In the genomic region with DNA sequence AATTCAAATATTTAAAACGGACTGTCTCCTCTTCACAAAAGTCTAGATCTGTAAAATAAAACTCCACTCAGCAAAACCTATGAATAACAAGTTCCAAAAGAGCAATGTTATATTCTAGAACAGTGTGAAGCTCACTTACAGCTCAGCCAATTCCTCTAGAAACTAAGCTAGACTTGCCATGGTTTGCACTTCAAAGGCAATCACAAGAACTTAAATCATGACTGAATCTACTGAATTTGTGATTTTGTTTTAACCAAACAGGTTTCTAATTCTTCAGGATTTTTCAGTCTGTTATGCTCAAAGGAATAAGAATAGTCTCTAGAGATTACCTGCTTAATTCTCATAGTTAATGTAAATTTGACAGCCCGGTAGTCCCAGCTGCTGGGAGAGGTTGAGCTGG, we compare ENCODE assay signal across 12 cellular contexts.
DNase-seq lines count a peak whose midpoint lies in the region; ATAC-seq and TF ChIP-seq lines count a peak whose summit lies in the region.
"Had no signal": no experiment of that assay in that cellular context is flagged by ENCODE, and none has a peak within 500 bp of the region (broad histone marks: within the 10 kb centered on the region; RNA-seq: fewer than 3 reads in every experiment).

No MANE protein-coding gene starts in this region.

- no peaks in the 10 kb centered on the region for H3K9me3 ChIP-seq in SU-DHL-6 (ENCODE audit: insufficient read depth, low read length)
- H3K9me3 ChIP-seq: body of pancreas had no signal

- no peak for TF ChIP-seq CTCF in SU-DHL-6 (IDR thresholded peaks at IDR 0.05; ENCODE audit: insufficient read depth, low read length, poor library complexity, severe bottlenecking)

- H3K4me1 Mint-ChIP-seq in stimulated activated naive CD8-positive, alpha-beta T cell treated with anti-CD3 and anti-CD28 coated beads, Interleukin-15, amount 100 ng/mL, for 72 hours, result peaks cover 25% of the 10 kb centered on the region

- H3K9ac ChIP-seq in SU-DHL-6 (ENCODE audit: low read length), result no peak overlapping the region

- no peak for ATAC-seq in stimulated activated naive CD8-positive, alpha-beta T cell treated with anti-CD3 and anti-CD28 coated beads, Interleukin-15, amount 100 ng/mL, for 72 hours
- no peak for ATAC-seq in stimulated activated naive CD8-positive, alpha-beta T cell treated with anti-CD3 and anti-CD28 coated beads, Interleukin-15, Interleukin-2, amounts not matched to agents 100 U/mL and 50 U/mL, for 24 hours
- ATAC-seq: body of pancreas had no signal

- H3K4me3 Mint-ChIP-seq in stimulated activated naive CD8-positive, alpha-beta T cell treated with anti-CD3 and anti-CD28 coated beads, Interleukin-15, amount 100 ng/mL, for 72 hours, result peak overlapping the region; percentile 51 to 91

- H3K79me2 ChIP-seq in SU-DHL-6 (ENCODE audit: insufficient read depth, low read length), result no peaks in the 10 kb centered on the region

- no peaks in the 10 kb centered on the region for H3K9me2 ChIP-seq in SU-DHL-6 (replicated peaks; ENCODE audit: insufficient read depth, low read length)

- H3K4me2 ChIP-seq in SU-DHL-6 (ENCODE audit: low read depth, low read length, poor library complexity, severe bottlenecking), result peak overlapping the region; percentile 76

- no peaks in the 10 kb centered on the region for H3K9me3 Mint-ChIP-seq in stimulated activated naive CD8-positive, alpha-beta T cell treated with anti-CD3 and anti-CD28 coated beads, Interleukin-15, amount 100 ng/mL, for 72 hours
- H3K9me3 Mint-ChIP-seq: neural crest cell had no signal

- no peaks in the 10 kb centered on the region for H4K20me1 ChIP-seq in SU-DHL-6 (ENCODE audit: low read depth, low read length)

- H2AFZ ChIP-seq in SU-DHL-6 (ENCODE audit: low read depth, low read length, severe bottlenecking), result peak overlapping the region; percentile 87

- no peaks in the 10 kb centered on the region for H3K36me3 ChIP-seq in SU-DHL-6 (ENCODE audit: low read length)

- H3K27me3 ChIP-seq in SU-DHL-6 (ENCODE audit: low read length), result no peaks in the 10 kb centered on the region
- H3K27me3 ChIP-seq: body of pancreas had no signal

- peaks cover 8% of the 10 kb centered on the region; the same call in 1 of the 2 replicates for H3F3A ChIP-seq in SU-DHL-6 (ENCODE audit: insufficient read depth)

- H3K4me3 ChIP-seq in SU-DHL-6 (ENCODE audit: insufficient read depth, low read length, poor library complexity, severe bottlenecking), result no peak overlapping the region
- H3K4me3 ChIP-seq: body of pancreas had no signal

- H3K27me3 Mint-ChIP-seq in stimulated activated naive CD8-positive, alpha-beta T cell treated with anti-CD3 and anti-CD28 coated beads, Interleukin-15, amount 100 ng/mL, for 72 hours, result no peaks in the 10 kb centered on the region

- no peak overlapping the region for H3K27ac Mint-ChIP-seq in stimulated activated naive CD8-positive, alpha-beta T cell treated with anti-CD3 and anti-CD28 coated beads, Interleukin-15, amount 100 ng/mL, for 72 hours

- DNase-seq in stimulated activated naive CD8-positive, alpha-beta T cell treated with anti-CD3 and anti-CD28 coated beads, Interleukin-15, amount 100 ng/mL, for 72 hours, result no peak
- no peak for DNase-seq in stimulated activated naive CD8-positive, alpha-beta T cell treated with anti-CD3 and anti-CD28 coated beads, Interleukin-15, Interleukin-2, amounts not matched to agents 100 U/mL and 50 U/mL, for 24 hours
- DNase-seq in midbrain (lab: John Stamatoyannopoulos, UW) (peak; percentile 45), SIG-M5 treated with dmso at 0.1 percent for 504 hours (lab: John Stamatoyannopoulos, UW; ENCODE audit: unreplicated experiment) (no peak), NOMO-1 (lab: John Stamatoyannopoulos, UW; ENCODE audit: unreplicated experiment in 2 of 2) (no peak), AG08395 (ENCODE audit: low spot score) (no peak), iPS-NIHi7 (ENCODE audit: extremely low spot score) (no peak)
- DNase-seq: body of pancreas, NCI-H1092, NCI-H524 treated with DMSO at 0.1 percent for 48 hours had no signal

- H3K27ac ChIP-seq in SU-DHL-6 (ENCODE audit: low read depth, low read length), result no peak overlapping the region
